Comparison of ENCODE assay signal across 14 cellular contexts in genomic region chr10:87578799-87579401, GRCh38.
DNase-seq lines count a peak whose midpoint lies in the region; ATAC-seq, FAIRE-seq and TF ChIP-seq lines count a peak whose summit lies in the region.
"Had no signal": no experiment of that assay in that cellular context is flagged by ENCODE, and none has a peak within 500 bp of the region (broad histone marks: within the 10 kb centered on the region; RNA-seq: fewer than 3 reads in every experiment).

No MANE protein-coding gene starts in this region.

- H3K36me3 ChIP-seq in H1 (ENCODE audit: control insufficient read depth in 2 of 4, insufficient read depth in 4 of 4, low read length in 3 of 4) (no peaks in the 10 kb centered on the region), esophagus muscularis mucosa (no peaks in the 10 kb centered on the region)

- H4K20me1 ChIP-seq in H1 (replicated peaks in 1 of 2; ENCODE audit: control insufficient read depth in 1 of 2, insufficient read depth in 2 of 2, low read length in 2 of 2) = no peaks in the 10 kb centered on the region

- no peaks in the 10 kb centered on the region for H3K27me3 ChIP-seq in H1 (replicated peaks in 1 of 4; ENCODE audit: control insufficient read depth in 3 of 4, extremely low read depth in 1 of 4, insufficient read depth in 3 of 4, low read length in 3 of 4)
- H3K27me3 ChIP-seq in esophagus muscularis mucosa = no peaks in the 10 kb centered on the region

- no peaks in the 10 kb centered on the region for H3K23me2 ChIP-seq in H1 (ENCODE audit: low read depth, low read length)

- H3K79me2 ChIP-seq in H1 (ENCODE audit: control insufficient read depth in 1 of 2, insufficient read depth in 2 of 2, low read length in 2 of 2) = no peaks in the 10 kb centered on the region

- H3K56ac ChIP-seq in H1 (replicated peaks; ENCODE audit: insufficient read length, low read depth, low read length) = no peak overlapping the region

- no peak overlapping the region for H3K23ac ChIP-seq in H1 (ENCODE audit: insufficient read length)

- H2AK5ac ChIP-seq in H1 (ENCODE audit: low read depth, low read length) = no peak overlapping the region

- no peaks in the 10 kb centered on the region for H3K9me3 ChIP-seq in H1 (ENCODE audit: insufficient read depth in 2 of 2, low read depth in 1 of 2, low read length in 1 of 2)
- no peaks in the 10 kb centered on the region for H3K9me3 ChIP-seq in esophagus muscularis mucosa

- CTCF ChIA-PET in H1 (lab: Charles Lee; ENCODE audit: partially characterized antibody) = interaction anchor here (0.5 to 1.2 kb wide), 3 partner anchors 8 to 156 kb away, joined by 4 to 5 read pairs (median 5); no protein-coding TSS in a partner anchor

- H3K4me3 ChIP-seq in NB4 (ENCODE audit: low read depth, low read length) = no peak overlapping the region
- H3K4me3 ChIP-seq in H1 (ENCODE audit: extremely low read depth in 1 of 4, insufficient read depth in 2 of 4, low read depth in 3 of 4, low read length in 4 of 4) = no peak overlapping the region
- no peak overlapping the region for H3K4me3 ChIP-seq in esophagus muscularis mucosa
- H3K4me3 ChIP-seq: skin epidermis had no signal

- intact Hi-C loops in esophagus muscularis mucosa (cut with DNase I) = no loop called here

- no peak overlapping the region for H3K4me2 ChIP-seq in H1 (ENCODE audit: insufficient read depth in 1 of 2, low read depth in 2 of 2, low read length in 2 of 2)

- DNase-seq in AG20443 (ENCODE audit: low spot score) (peak; percentile 27), NB4 (ENCODE audit: low read depth) (peak; percentile 2), H1 (ENCODE audit: low read depth in 1 of 2, low spot score in 2 of 2) (no peak), myocyte (ENCODE audit: low read depth) (peak; percentile 83), esophagus muscularis mucosa (ENCODE audit: extremely low spot score) (no peak), UCSD-AML1 (lab: John Stamatoyannopoulos, UW; ENCODE audit: unreplicated experiment) (no peak)
- DNase-seq: anterior cingulate cortex, DMS79, KBM-7, RPMI8226 had no signal

- H3K79me1 ChIP-seq in H1 (ENCODE audit: low read depth, low read length) = no peaks in the 10 kb centered on the region

- no peak overlapping the region for H2BK120ac ChIP-seq in H1 (replicated peaks; ENCODE audit: low read depth, low read length)

- FAIRE-seq in H1 (lab: Jason Lieb, UNC) = no peak

- TF ChIP-seq EP300 in H1 (IDR thresholded peaks at IDR 0.05; ENCODE audit: borderline replicate concordance in 1 of 2, low read depth in 2 of 2, low read length in 2 of 2) (no peak), esophagus muscularis mucosa (IDR thresholded peaks at IDR 0.05) (no peak)

- H3K27ac ChIP-seq in H1 (ENCODE audit: low read depth, low read length) = no peak overlapping the region
- no peak overlapping the region for H3K27ac ChIP-seq in esophagus muscularis mucosa (replicated peaks in 1 of 4)
- H3K27ac ChIP-seq: skin epidermis, VCaP had no signal

- no peak overlapping the region for H2BK15ac ChIP-seq in H1 (ENCODE audit: low read length)

- no peak overlapping the region for H4K5ac ChIP-seq in H1 (ENCODE audit: insufficient read length, low read depth, low read length)

- ATAC-seq in GM21717 (IDR thresholded peaks at IDR 0.05; ENCODE audit: unreplicated experiment) (no peak), HG02840 (IDR thresholded peaks at IDR 0.05; ENCODE audit: low FRiP score, unreplicated experiment) (no peak)

- no peak overlapping the region for H3K9ac ChIP-seq in H1 (replicated peaks in 1 of 4; ENCODE audit: extremely low read depth in 1 of 4, low read depth in 3 of 4, low read length in 3 of 4)

- no peak overlapping the region for H2BK5ac ChIP-seq in H1 (ENCODE audit: low read depth, low read length)

- no peak overlapping the region for H4K8ac ChIP-seq in H1 (ENCODE audit: extremely low read depth, insufficient read depth, low read length)

- no peak overlapping the region for H3K14ac ChIP-seq in H1 (ENCODE audit: insufficient read length)

- H2AFZ ChIP-seq in H1 (ENCODE audit: low read length) = peak overlapping the region; percentile 68; the same call in 1 of the 2 replicates

- no peak for TF ChIP-seq POLR2A in NB4 (IDR thresholded peaks at IDR 0.05; ENCODE audit: extremely low read depth, insufficient read length)
- no peak for TF ChIP-seq POLR2A in H1 (IDR thresholded peaks at IDR 0.05; ENCODE audit: control extremely low read depth in 1 of 2, low read depth in 2 of 2, low read length in 2 of 2)
- TF ChIP-seq POLR2A in esophagus muscularis mucosa (IDR thresholded peaks at IDR 0.05; ENCODE audit: low read depth) = no peak

- H4K91ac ChIP-seq in H1 (replicated peaks; ENCODE audit: insufficient read length, low read length) = no peak overlapping the region

- no peak overlapping the region for H2BK20ac ChIP-seq in H1 (ENCODE audit: low read length)

- no peak overlapping the region for H3K4ac ChIP-seq in H1 (replicated peaks; ENCODE audit: insufficient read length, low read depth, low read length)

- TF ChIP-seq CTCF in NB4 (IDR thresholded peaks at IDR 0.05; ENCODE audit: low read depth, low read length) = no peak
- no peak for TF ChIP-seq CTCF in H1 (IDR thresholded peaks at IDR 0.05; ENCODE audit: control extremely low read depth in 1 of 3, insufficient read depth in 1 of 3, low read depth in 1 of 3, low read length in 3 of 3)
- TF ChIP-seq CTCF in esophagus muscularis mucosa (IDR thresholded peaks at IDR 0.05) = no peak

- H3K4me1 ChIP-seq in H1 (replicated peaks in 1 of 4; ENCODE audit: control insufficient read depth in 3 of 4, insufficient read depth in 4 of 4, low read length in 3 of 4) (no peaks in the 10 kb centered on the region), esophagus muscularis mucosa (peaks cover 0 to 13% (median 4%) of the 10 kb centered on the region in 4 donors)

- H3K18ac ChIP-seq in H1 (ENCODE audit: extremely low read depth, low read length) = no peak overlapping the region

- POLR2A ChIA-PET in H1 (lab: Charles Lee; ENCODE audit: partially characterized antibody) = no interaction called here

- H2BK12ac ChIP-seq in H1 (ENCODE audit: low read depth, low read length) = no peak overlapping the region

- 85% methylated on average over 11 of the region's 11 CpGs; no CpG with 5 or more reads in 1 of the 2 experiments for WGBS in H1 (ENCODE audit: extremely low coverage in 1 of 2, insufficient coverage in 1 of 2, insufficient read length in 1 of 2, insufficient replicate concordance in 2 of 2, low coverage in 1 of 2, low lambda C conversion rate in 2 of 2, missing lambda C conversion rate in 1 of 2), 2 experiments
- 53% methylated on average over 11 of the region's 11 CpGs for WGBS in esophagus muscularis mucosa

- no peak for TF ChIP-seq RAD21 in H1 (IDR thresholded peaks at IDR 0.05 in 1 of 2, conservative IDR thresholded peaks at IDR 0.05 in 1 of 2; ENCODE audit: low read depth in 2 of 2, low read length in 2 of 2)

TF ChIP-seq in H1, 55 proteins besides CTCF, POLR2A, EP300 and RAD21:
- no peak for TF ChIP-seq SUZ12 (IDR thresholded peaks at IDR 0.05; ENCODE audit: low read length)
- no peak for TF ChIP-seq FOSL1 (IDR thresholded peaks at IDR 0.05; ENCODE audit: insufficient read depth, low read depth, low read length)
- TF ChIP-seq BRCA1 (IDR thresholded peaks at IDR 0.05; ENCODE audit: low read depth, low read length) = no peak
- no peak for TF ChIP-seq RXRA (IDR thresholded peaks at IDR 0.05; ENCODE audit: insufficient read depth, low read depth, low read length)
- no peak for TF ChIP-seq SP1 (IDR thresholded peaks at IDR 0.05; ENCODE audit: low read depth, low read length)

Comparison
In these comparisons a context has a peak if more than half of its experiments do, and no peak if none do; other contexts are left out.
1. DNase-seq: peak in AG20443 (single experiment), NB4 (single experiment) and myocyte (single experiment); none in H1 (0 of 2), esophagus muscularis mucosa (single experiment) and UCSD-AML1 (single experiment).